Comparison of ENCODE assay signal across 25 cellular contexts in the genomic region with DNA sequence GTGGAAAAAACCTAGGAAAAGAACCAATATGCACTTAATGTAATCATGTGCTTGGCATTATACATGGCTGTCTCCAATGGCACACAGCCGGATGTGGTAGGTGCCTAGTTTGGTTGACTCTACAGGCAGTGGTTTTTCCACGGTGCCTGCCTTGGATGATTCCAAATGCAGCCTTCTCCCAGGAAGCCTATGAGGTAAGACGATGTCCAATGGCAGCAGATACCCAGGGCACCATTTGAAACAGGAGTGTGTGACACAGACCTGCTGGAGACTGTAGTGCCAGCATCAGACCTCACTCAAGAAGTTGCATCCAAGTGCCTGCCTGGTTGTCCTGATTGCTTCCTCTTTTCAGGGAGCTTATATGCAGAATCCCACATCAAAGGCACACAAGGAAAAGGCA.
"Had no signal": no experiment of that assay in that cellular context is flagged by ENCODE, and none has a peak within 500 bp of the region (broad histone marks: within the 10 kb centered on the region; RNA-seq: fewer than 3 reads in every experiment).

No MANE protein-coding gene starts in this region.

- H3K36me3 ChIP-seq: breast epithelium, Peyer's patch had no signal

- H3K27ac ChIP-seq: body of pancreas, breast epithelium, Peyer's patch, SK-N-MC had no signal

- H3K27me3 ChIP-seq: body of pancreas, breast epithelium, Peyer's patch had no signal

- DNase-seq: activated CD4-positive, alpha-beta T cell treated with anti-CD3 and anti-CD28 coated beads for 36 hours; activated CD4-positive, alpha-beta T cell treated with anti-CD3 and anti-CD28 coated beads, Interleukin-2, amount 10 ng/mL, durations not matched to agents 7 days and 5 days; activated CD4-positive, alpha-beta T cell treated with anti-CD3 and anti-CD28 coated beads, Interleukin-2, amount 50 U/mL, for 48 hours; activated CD8-positive, alpha-beta T cell treated with anti-CD3 and anti-CD28 coated beads, Interleukin-2, amount 10 ng/mL, durations not matched to agents 7 days and 5 days; activated gamma-delta T cell; activated naive CD4-positive, alpha-beta T cell treated with Interleukin-2 at 50 U/mL for 16 hours; activated naive CD8-positive, alpha-beta T cell treated with anti-CD3 and anti-CD28 coated beads, Interleukin-2, amount 10 ng/mL, durations not matched to agents 7 days and 5 days; activated T-cell treated with anti-CD3 and anti-CD28 coated beads, Interleukin-2, amount 50 U/mL, for 24 hours; amygdala; body of pancreas; KG1; MM.1S; NCI-H1048; NCI-H1436 treated with DMSO at 0.1 percent for 48 hours; NCI-H1694 treated with DMSO at 0.1 percent for 48 hours; NCI-H2029; NCI-H345; NCI-H524 treated with DMSO at 0.1 percent for 48 hours; NK-92 treated with Interleukin-12 subunit alpha and Interleukin-12 subunit beta, amount 100 ng/mL, for 24 hours; PC-3; Peyer's patch; RPMI8226; SHP77 treated with DMSO at 0.1 percent for 48 hours had no signal

- H3K4me3 ChIP-seq: body of pancreas, breast epithelium, Peyer's patch, SK-N-MC had no signal

- H3K4me1 ChIP-seq: body of pancreas, breast epithelium, Peyer's patch had no signal
